ENCODE assay signal across 15 cellular contexts in the genomic region with DNA sequence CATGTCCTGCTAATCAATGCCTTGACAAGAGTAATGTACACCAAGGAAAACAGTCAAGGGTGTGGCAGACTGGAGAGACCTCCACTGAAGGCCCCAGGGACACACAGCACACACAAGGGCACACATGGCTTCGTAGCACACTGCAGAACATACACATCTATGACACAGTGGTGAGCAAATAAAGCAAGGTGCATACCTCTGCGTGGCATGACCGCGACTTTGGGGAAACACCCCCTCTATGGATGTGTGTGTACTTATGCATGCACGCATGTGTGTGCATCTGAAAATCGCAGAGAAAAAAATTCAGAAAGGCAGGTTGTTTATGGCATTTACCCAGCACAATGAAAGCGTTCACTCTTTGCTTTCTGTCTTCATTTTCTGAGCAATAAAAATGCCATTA. TPM values are rescaled to one million over a fixed set of nuclear protein-coding genes. Genes with fewer than 3 reads are reported as not detected.
A peak's percentile ranks its signal among the peaks of the same experiment; 100 is the strongest.
DNase-seq lines count a peak whose midpoint lies in the region; ATAC-seq, FAIRE-seq and TF ChIP-seq lines count a peak whose summit lies in the region.
"Had no signal": no experiment of that assay in that cellular context is flagged by ENCODE, and none has a peak within 500 bp of the region (broad histone marks: within the 10 kb centered on the region; RNA-seq: fewer than 3 reads in every experiment).

No MANE protein-coding gene starts in this region.

- peak overlapping the region; percentile 97 for H3K27ac Mint-ChIP-seq in CD4-positive, alpha-beta T cell
- H3K27ac Mint-ChIP-seq in T-cell: peak overlapping the region; percentile 97 to 98

- DNase-seq in CD4-positive, alpha-beta T cell: peak in 2 of 10 experiments; percentile 50 to 65
- peak in 22 of 34 experiments; percentile 39 to 80 (median 52) for DNase-seq in T-cell
- peak; percentile 52 for DNase-seq in central memory CD4-positive, alpha-beta T cell
- DNase-seq in pancreas: peak in 1 of 6 donors; percentile 21
- no peak for DNase-seq in upper lobe of right lung
- no peak for DNase-seq in COLO829 (ENCODE audit: low spot score)
- DNase-seq in HEK293T (ENCODE audit: extremely low spot score): no peak
- DNase-seq: Calu3, HCEC 1CT, NCI-H2171 had no signal

- peaks cover 79% of the 10 kb centered on the region for H3K36me3 Mint-ChIP-seq in CD4-positive, alpha-beta T cell (ENCODE audit: low read depth)
- peaks cover 58% of the 10 kb centered on the region for H3K36me3 Mint-ChIP-seq in T-cell

- H3K27me3 Mint-ChIP-seq in CD4-positive, alpha-beta T cell: no peaks in the 10 kb centered on the region
- H3K27me3 Mint-ChIP-seq in T-cell: no peaks in the 10 kb centered on the region

- TF ChIP-seq CTCF in CD4-positive, alpha-beta T cell (IDR thresholded peaks at IDR 0.05): no peak
- no peak for TF ChIP-seq CTCF in pancreas (IDR thresholded peaks at IDR 0.05)
- no peak for TF ChIP-seq CTCF in upper lobe of right lung (IDR thresholded peaks at IDR 0.05)

- CTCF ChIA-PET in CD4-positive, alpha-beta T cell (lab: Charles Lee): interaction anchor here (1.1 to 1.9 kb wide), 2 partner anchors 13 to 72 kb away, joined by 3 to 7 read pairs; no protein-coding TSS in a partner anchor
- CTCF ChIA-PET in T-cell (lab: Charles Lee) (no interaction called here), HEK293T (lab: Yijun Ruan, JAX) (no interaction called here)

- no peak for FAIRE-seq in pancreas (lab: Jason Lieb, UNC)
- FAIRE-seq: HTR-8/SVneo, small intestine had no signal

- H3K4me3 ChIP-seq in pancreas (no peak overlapping the region), upper lobe of right lung (no peak overlapping the region)
- H3K4me3 ChIP-seq: SJSA1, testis had no signal

- peaks cover 0 to 4% (median 0%) of the 10 kb centered on the region in 3 donors for H3K4me1 ChIP-seq in pancreas
- H3K4me1 ChIP-seq in upper lobe of right lung: peaks cover 8% of the 10 kb centered on the region

- POLR2A ChIA-PET in CD4-positive, alpha-beta T cell (lab: Charles Lee): interaction anchor here (0.7 to 3.9 kb wide), 12 partner anchors 9 to 71 kb away, joined by 3 to 23 read pairs (median 8); a partner anchor contains a TSS
- POLR2A ChIA-PET in T-cell (lab: Charles Lee) (no interaction called here), HEK293T (lab: Yijun Ruan, JAX) (no interaction called here)

- peak overlapping the region; percentile 85 for H3K4me3 Mint-ChIP-seq in CD4-positive, alpha-beta T cell
- peak overlapping the region; percentile 80 to 86 (median 81) for H3K4me3 Mint-ChIP-seq in T-cell

- H3K36me3 ChIP-seq in pancreas: no peaks in the 10 kb centered on the region
- H3K36me3 ChIP-seq in upper lobe of right lung: no peaks in the 10 kb centered on the region
- H3K36me3 ChIP-seq: SJSA1 had no signal

- intact Hi-C loops in CD4-positive, alpha-beta T cell (cut with DNase I, micrococcal nuclease): loop anchor here (1.0 to 2.0 kb wide), 6 partner anchors 8 to 71 kb away; no protein-coding TSS in a partner anchor
- intact Hi-C loops in pancreas (cut with DNase I) (no loop called here), upper lobe of right lung (cut with DNase I) (no loop called here)

- peaks cover 4% of the 10 kb centered on the region for H3K9me3 Mint-ChIP-seq in CD4-positive, alpha-beta T cell
- peaks cover 0 to 4% (median 0%) of the 10 kb centered on the region in 3 donors for H3K9me3 Mint-ChIP-seq in T-cell

- 73 to 81% methylated on average over 7 of the region's 7 CpGs for WGBS in pancreas, 2 donors

- no peaks in the 10 kb centered on the region for H3K27me3 ChIP-seq in CD4-positive, alpha-beta T cell (ENCODE audit: control insufficient read depth, insufficient read depth, low read length)
- no peaks in the 10 kb centered on the region for H3K27me3 ChIP-seq in pancreas
- no peaks in the 10 kb centered on the region for H3K27me3 ChIP-seq in upper lobe of right lung
- H3K27me3 ChIP-seq: SJSA1, testis had no signal

- no peaks in the 10 kb centered on the region for H3K9me3 ChIP-seq in CD4-positive, alpha-beta T cell (ENCODE audit: control insufficient read depth, low read length)
- H3K9me3 ChIP-seq in pancreas (no peaks in the 10 kb centered on the region), upper lobe of right lung (no peaks in the 10 kb centered on the region)
- H3K9me3 ChIP-seq: SJSA1, testis had no signal

- ATAC-seq in CD4-positive, alpha-beta T cell (ENCODE audit: poor library complexity): peak; percentile 73
- peak; percentile 40 to 67 (median 43) for ATAC-seq in T-cell (replicated peaks in 1 of 4)
- ATAC-seq in pancreas: peak in 2 of 4 donors; percentile 12 to 35
- ATAC-seq in HG02981 (IDR thresholded peaks at IDR 0.05; ENCODE audit: unreplicated experiment): no peak
- no peak for ATAC-seq in upper lobe of right lung

- H3K27ac ChIP-seq in CD4-positive, alpha-beta T cell (ENCODE audit: low read depth, low read length): peak overlapping the region; percentile 73
- H3K27ac ChIP-seq in pancreas: peak overlapping the region in 3 of 4 donors; percentile 29 to 58 (median 46)
- no peak overlapping the region for H3K27ac ChIP-seq in upper lobe of right lung
- H3K27ac ChIP-seq: SJSA1, testis had no signal

- peaks cover 91% of the 10 kb centered on the region for H3K4me1 Mint-ChIP-seq in CD4-positive, alpha-beta T cell (ENCODE audit: low read depth)
- peaks cover 92 to 94% (median 93%) of the 10 kb centered on the region in 3 donors for H3K4me1 Mint-ChIP-seq in T-cell

TF ChIP-seq in HEK293T, 16 proteins besides CTCF, POLR2A, EP300 and RAD21:
- TF ChIP-seq FOXK2 (IDR thresholded peaks at IDR 0.05) (no peak), TARDBP (IDR thresholded peaks at IDR 0.05) (no peak), NFRKB (IDR thresholded peaks at IDR 0.05) (no peak), SP1 (IDR thresholded peaks at IDR 0.05) (no peak), BHLHE40 (IDR thresholded peaks at IDR 0.05; ENCODE audit: borderline replicate concordance) (no peak), HDGF (IDR thresholded peaks at IDR 0.05; ENCODE audit: borderline replicate concordance) (no peak), CTBP1 (IDR thresholded peaks at IDR 0.05; ENCODE audit: borderline replicate concordance) (no peak), SUZ12 (IDR thresholded peaks at IDR 0.05) (no peak), L3MBTL2 (conservative IDR thresholded peaks at IDR 0.05) (no peak), FOXA1 (IDR thresholded peaks at IDR 0.05) (no peak), LEF1 (IDR thresholded peaks at IDR 0.05; ENCODE audit: borderline replicate concordance) (no peak), FOXM1 (IDR thresholded peaks at IDR 0.05; ENCODE audit: borderline replicate concordance) (no peak), ZNF384 (IDR thresholded peaks at IDR 0.05) (no peak), ARNT (IDR thresholded peaks at IDR 0.05) (no peak)
- TF ChIP-seq, protein P1, sequence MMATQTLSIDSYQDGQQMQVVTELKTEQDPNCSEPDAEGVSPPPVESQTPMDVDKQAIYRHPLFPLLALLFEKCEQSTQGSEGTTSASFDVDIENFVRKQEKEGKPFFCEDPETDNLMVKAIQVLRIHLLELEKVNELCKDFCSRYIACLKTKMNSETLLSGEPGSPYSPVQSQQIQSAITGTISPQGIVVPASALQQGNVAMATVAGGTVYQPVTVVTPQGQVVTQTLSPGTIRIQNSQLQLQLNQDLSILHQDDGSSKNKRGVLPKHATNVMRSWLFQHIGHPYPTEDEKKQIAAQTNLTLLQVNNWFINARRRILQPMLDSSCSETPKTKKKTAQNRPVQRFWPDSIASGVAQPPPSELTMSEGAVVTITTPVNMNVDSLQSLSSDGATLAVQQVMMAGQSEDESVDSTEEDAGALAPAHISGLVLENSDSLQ (IDR thresholded peaks at IDR 0.05): no peak

RNA-seq across cellular contexts. Expression of a gene that starts 20.5 kb away (rescaled TPM):
- total RNA-seq in CD4-positive, alpha-beta T cell: 100 to 1,000 TPM; 399 to 430 TPM
- 100 to 1,000 TPM; 347 to 585 (median 434) TPM for total RNA-seq in T-cell
- 10 to 100 TPM in 5 of 6 donors, 1 to 10 TPM in 1; 7.1 to 29.7 (median 13.0) TPM for total RNA-seq in pancreas
- polyA plus RNA-seq in pancreas: 10 to 100 TPM in 1 of 2 donors, 1 to 10 TPM in 1; 7.8 to 10.4 TPM
- total RNA-seq in upper lobe of right lung: 46.2 TPM

Comparison
In these comparisons a context has a peak if more than half of its experiments do, and no peak if none do; other contexts are left out.
1. ATAC-seq: peak in CD4-positive, alpha-beta T cell (single experiment) and T-cell (4 of 4); none in HG02981 (single experiment) and upper lobe of right lung (single experiment).
2. DNase-seq: peak in T-cell (22 of 34) and central memory CD4-positive, alpha-beta T cell (single experiment); none in upper lobe of right lung (single experiment), COLO829 (single experiment) and HEK293T (single experiment).
3. intact Hi-C loops: an anchor here in CD4-positive, alpha-beta T cell (1.0 to 2.0 kb wide); none called in pancreas and upper lobe of right lung.